15 cellular contexts compared by ENCODE assay signal in the genomic region with DNA sequence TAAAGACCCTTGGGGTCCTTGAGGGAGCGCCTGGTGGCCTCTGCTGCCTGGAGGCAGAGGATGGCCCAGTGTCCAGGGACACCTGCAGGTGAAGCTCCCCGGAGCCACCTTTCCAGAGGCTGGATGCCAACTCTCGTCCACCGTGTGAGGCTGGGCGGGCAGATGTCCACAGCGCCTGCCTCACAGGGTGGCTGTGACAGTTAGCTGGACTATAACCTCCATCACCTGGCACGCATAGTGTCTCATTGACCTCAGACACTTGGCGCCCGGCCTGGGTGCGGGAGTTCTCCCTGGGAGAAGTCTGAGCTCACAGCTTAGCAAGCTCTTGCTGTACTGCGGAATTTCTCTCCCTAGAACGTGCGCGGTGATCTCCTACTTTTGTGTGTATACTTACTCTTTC. TPM values are rescaled to one million over a fixed set of nuclear protein-coding genes. Genes with fewer than 3 reads are reported as not detected.
DNase-seq lines count a peak whose midpoint lies in the region; ATAC-seq and TF ChIP-seq lines count a peak whose summit lies in the region.
"Had no signal": no experiment of that assay in that cellular context is flagged by ENCODE, and none has a peak within 500 bp of the region (broad histone marks: within the 10 kb centered on the region; RNA-seq: fewer than 3 reads in every experiment).

No MANE protein-coding gene starts in this region.

- ATAC-seq in right lobe of liver: peak; percentile 90 to 96 (median 94)
- no peak for ATAC-seq in omental fat pad (ENCODE audit: low FRiP score)
- ATAC-seq in GM21529 (IDR thresholded peaks at IDR 0.05; ENCODE audit: unreplicated experiment): no peak

- H3K4me3 ChIP-seq in esophagus muscularis mucosa (peak overlapping the region in 1 of 4 donors; percentile 2), right lobe of liver (no peak overlapping the region)
- H3K4me3 ChIP-seq: lung had no signal

- TF ChIP-seq EP300 in esophagus muscularis mucosa (IDR thresholded peaks at IDR 0.05): no peak

- no peaks in the 10 kb centered on the region for H3K9me3 Mint-ChIP-seq in progenitor cell of endocrine pancreas (ENCODE audit: low read depth)
- H3K9me3 Mint-ChIP-seq: stimulated activated naive CD8-positive, alpha-beta T cell treated with anti-CD3 and anti-CD28 coated beads, Interleukin-15, Interleukin-2, amounts not matched to agents 100 ng/mL and 50 ng/mL, for 24 hours had no signal

- H3K36me3 Mint-ChIP-seq in progenitor cell of endocrine pancreas (ENCODE audit: insufficient read depth): peaks cover 6% of the 10 kb centered on the region

- intact Hi-C loops in esophagus muscularis mucosa (cut with DNase I): no loop called here
- intact Hi-C loops in right lobe of liver (cut with DNase I): loop anchor here in 1 of 2 donors (10.0 kb wide), 1 partner anchor 46 kb away; no protein-coding TSS in a partner anchor

- no peaks in the 10 kb centered on the region for H3K9me3 ChIP-seq in esophagus muscularis mucosa
- no peaks in the 10 kb centered on the region for H3K9me3 ChIP-seq in right lobe of liver

- H3K27me3 ChIP-seq in esophagus muscularis mucosa (no peaks in the 10 kb centered on the region), right lobe of liver (no peaks in the 10 kb centered on the region)

- no peaks in the 10 kb centered on the region for H3K27me3 Mint-ChIP-seq in progenitor cell of endocrine pancreas
- H3K27me3 Mint-ChIP-seq: activated naive CD8-positive, alpha-beta T cell; stimulated activated naive CD8-positive, alpha-beta T cell treated with anti-CD3 and anti-CD28 coated beads, Interleukin-15, Interleukin-2, amounts not matched to agents 100 ng/mL and 50 ng/mL, for 24 hours had no signal

- WGBS in esophagus muscularis mucosa: 29% methylated on average over 12 of the region's 14 CpGs
- WGBS in right lobe of liver (ENCODE audit: insufficient coverage, low coverage, low lambda C conversion rate, missing lambda C conversion rate): 21% methylated on average over 4 of the region's 14 CpGs

- TF ChIP-seq CTCF in esophagus muscularis mucosa (IDR thresholded peaks at IDR 0.05) (no peak), right lobe of liver (IDR thresholded peaks at IDR 0.05) (peak in 3 of 4 donors; percentile 10 to 31 (median 17)), omental fat pad (IDR thresholded peaks at IDR 0.05) (no peak), progenitor cell of endocrine pancreas (IDR thresholded peaks at IDR 0.05; ENCODE audit: unreplicated experiment) (no peak)

- no peak overlapping the region for H3K4me3 Mint-ChIP-seq in progenitor cell of endocrine pancreas (ENCODE audit: low read depth)
- H3K4me3 Mint-ChIP-seq: activated naive CD8-positive, alpha-beta T cell; stimulated activated naive CD8-positive, alpha-beta T cell treated with anti-CD3 and anti-CD28 coated beads, Interleukin-15, Interleukin-2, amounts not matched to agents 100 ng/mL and 50 ng/mL, for 24 hours had no signal

- peak overlapping the region; percentile 77 to 81 (median 80) for H3K27ac ChIP-seq in esophagus muscularis mucosa (replicated peaks in 1 of 4)
- H3K27ac ChIP-seq in right lobe of liver: peak overlapping the region; percentile 51 to 89 (median 65)
- peak overlapping the region; percentile 67 for H3K27ac ChIP-seq in substantia nigra (ENCODE audit: low read depth, low read length, poor library complexity, severe bottlenecking)

- peak; percentile 90 for DNase-seq in NCI-H2196 (lab: John Stamatoyannopoulos, UW; ENCODE audit: unreplicated experiment)
- DNase-seq in esophagus muscularis mucosa (ENCODE audit: extremely low spot score): no peak
- peak; percentile 93 to 98 (median 96) for DNase-seq in right lobe of liver
- peak in 19 of 49 donors; percentile 13 to 88 (median 30) for DNase-seq in substantia nigra (lab: John Stamatoyannopoulos, UW)
- DNase-seq in effector CD8-positive, alpha-beta T cell (lab: John Stamatoyannopoulos, UW): no peak
- DNase-seq in omental fat pad (ENCODE audit: low spot score): no peak
- DNase-seq in progenitor cell of endocrine pancreas (ENCODE audit: low spot score, unreplicated experiment): no peak
- DNase-seq: effector CD4-positive, alpha-beta T cell; NCI-H1105 treated with DMSO at 0.1 percent for 48 hours; NCI-H510A treated with DMSO at 0.1 percent for 48 hours; stimulated activated CD4-positive, alpha-beta T cell treated with anti-CD3 and anti-CD28 coated beads, Interleukin-4, amount 100 ng/mL, for 4 hours had no signal

- no peak overlapping the region for H3K27ac Mint-ChIP-seq in progenitor cell of endocrine pancreas
- H3K27ac Mint-ChIP-seq: activated naive CD8-positive, alpha-beta T cell; stimulated activated naive CD8-positive, alpha-beta T cell treated with anti-CD3 and anti-CD28 coated beads, Interleukin-15, Interleukin-2, amounts not matched to agents 100 ng/mL and 50 ng/mL, for 24 hours had no signal

- peaks cover 0 to 8% (median 4%) of the 10 kb centered on the region in 4 donors for H3K36me3 ChIP-seq in esophagus muscularis mucosa
- no peaks in the 10 kb centered on the region for H3K36me3 ChIP-seq in right lobe of liver

- no peak for TF ChIP-seq POLR2A in esophagus muscularis mucosa (IDR thresholded peaks at IDR 0.05; ENCODE audit: low read depth)
- TF ChIP-seq POLR2A in right lobe of liver (IDR thresholded peaks at IDR 0.05): no peak

- H3K4me1 Mint-ChIP-seq in progenitor cell of endocrine pancreas (ENCODE audit: low read depth): peaks cover 17% of the 10 kb centered on the region

- H3K4me1 ChIP-seq in esophagus muscularis mucosa (peaks cover 31 to 81% (median 71%) of the 10 kb centered on the region in 4 donors), right lobe of liver (peaks cover 0 to 36% (median 14%) of the 10 kb centered on the region in 4 donors)

RNA-seq across cellular contexts. Expression of gene BICRA, which starts 9.8 kb away (rescaled TPM):
- total RNA-seq in esophagus muscularis mucosa (10 to 100 TPM; 10.9 to 15.0 (median 13.8) TPM), right lobe of liver (1 to 10 TPM; 3.7 to 7.3 (median 6.4) TPM), omental fat pad (10 to 100 TPM in 1 of 4 donors, 1 to 10 TPM in 3; 3.2 to 20.3 (median 6.8) TPM), progenitor cell of endocrine pancreas (31.9 and 37.4 TPM in 2 replicates)

RNA-seq across cellular contexts. Expression of gene ZNF541, which starts 45.8 kb away (rescaled TPM):
- total RNA-seq in esophagus muscularis mucosa: under 1 TPM in 3 of 4 donors, not detected in 1; 0.17 to 0.23 (median 0.19) TPM
- total RNA-seq in right lobe of liver: under 1 TPM in 4 of 6 experiments, not detected in 2; 0.12 to 0.25 (median 0.17) TPM
- 1 to 10 TPM in 1 of 4 donors, under 1 TPM in 3; 0.37 to 1.2 (median 0.46) TPM for total RNA-seq in omental fat pad
- total RNA-seq in progenitor cell of endocrine pancreas: not detected in 2 replicates

Comparison
In these comparisons a context has a peak if more than half of its experiments do, and no peak if none do; other contexts are left out.
1. DNase-seq: peak in NCI-H2196 (single experiment) and right lobe of liver (3 of 3); none in esophagus muscularis mucosa (single experiment), effector CD8-positive, alpha-beta T cell (single experiment), omental fat pad (single experiment) and progenitor cell of endocrine pancreas (single experiment).
2. CTCF ChIP-seq: peak in right lobe of liver (3 of 4); none in esophagus muscularis mucosa (0 of 3), omental fat pad (0 of 3) and progenitor cell of endocrine pancreas (single experiment).
3. ATAC-seq: peak in right lobe of liver (4 of 4); none in omental fat pad (single experiment) and GM21529 (single experiment).
4. Peak in every context shown above with its lines, with median percentiles within 50 percentile points of each other: H3K27ac ChIP-seq.